In the genomic region with DNA sequence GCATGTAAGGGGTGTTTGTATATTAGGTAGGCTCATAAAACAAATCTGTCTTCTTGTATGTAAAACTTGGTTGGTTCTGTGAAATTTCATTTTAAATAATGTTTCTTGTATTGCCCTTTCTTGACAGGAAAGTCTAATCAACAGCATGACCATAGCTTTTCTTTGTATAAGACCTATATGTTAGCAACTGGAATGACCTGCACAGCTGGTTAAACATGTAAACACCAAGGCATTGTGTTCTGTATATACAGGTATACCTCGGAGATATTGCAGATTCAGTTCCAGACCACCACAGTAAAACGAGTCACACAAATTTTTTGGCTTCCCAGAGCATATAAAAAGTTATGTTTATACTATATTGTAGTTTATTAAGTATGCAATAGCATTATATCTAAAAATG, we compare ENCODE assay signal across 17 cellular contexts.
"Had no signal": no experiment of that assay in that cellular context is flagged by ENCODE, and none has a peak within 500 bp of the region (broad histone marks: within the 10 kb centered on the region; RNA-seq: fewer than 3 reads in every experiment).

No MANE protein-coding gene starts in this region.

- DNase-seq: activated CD4-positive, alpha-beta T cell treated with anti-CD3 and anti-CD28 coated beads, Interleukin-2, amount 50 U/mL, for 1 hour; activated CD4-positive, CD25-positive, alpha-beta regulatory T cell; activated effector memory CD4-positive, alpha-beta T cell treated with anti-CD3 and anti-CD28 coated beads, Interleukin-2, amount 50 U/mL, for 16 hours; activated T-cell treated with anti-CD3 and anti-CD28 coated beads, Interleukin-2, amount 50 U/mL, for 1 hour; amniotic stem cell; cerebellar nuclear complex; dermis blood vessel endothelial cell; foreskin keratinocyte; left cardiac atrium; midbrain; naive B cell; stimulated activated CD4-positive, alpha-beta T cell treated with anti-CD3 and anti-CD28 coated beads, Interleukin-4, amount 100 ng/mL, for 4 hours; stimulated activated naive CD8-positive, alpha-beta T cell treated with anti-CD3 and anti-CD28 coated beads, Interleukin-15, amount 100 ng/mL, for 72 hours had no signal

- H3K9me3 ChIP-seq: thoracic aorta had no signal

- H3K9me3 Mint-ChIP-seq: activated naive CD4-positive, alpha-beta T cell treated with anti-CD3 and anti-CD28 coated beads, Interleukin-2, amount 50 U/mL, for 72 hours; naive B cell; stimulated activated naive CD8-positive, alpha-beta T cell treated with anti-CD3 and anti-CD28 coated beads, Interleukin-15, amount 100 ng/mL, for 72 hours had no signal

- H3K27me3 Mint-ChIP-seq: brain; naive B cell; stimulated activated naive CD8-positive, alpha-beta T cell treated with anti-CD3 and anti-CD28 coated beads, Interleukin-15, amount 100 ng/mL, for 72 hours had no signal

- H3K4me3 Mint-ChIP-seq: brain; naive B cell; stimulated activated naive CD8-positive, alpha-beta T cell treated with anti-CD3 and anti-CD28 coated beads, Interleukin-15, amount 100 ng/mL, for 72 hours had no signal

- H3K4me1 Mint-ChIP-seq: stimulated activated naive CD8-positive, alpha-beta T cell treated with anti-CD3 and anti-CD28 coated beads, Interleukin-15, amount 100 ng/mL, for 72 hours had no signal

- FAIRE-seq: endometrium had no signal

- ATAC-seq: activated naive CD4-positive, alpha-beta T cell treated with anti-CD3 and anti-CD28 coated beads, Interleukin-2, amount 50 U/mL, for 72 hours; foreskin keratinocyte; left cardiac atrium; stimulated activated naive CD8-positive, alpha-beta T cell treated with anti-CD3 and anti-CD28 coated beads, Interleukin-15, amount 100 ng/mL, for 72 hours had no signal

- H3K27ac Mint-ChIP-seq: activated naive CD4-positive, alpha-beta T cell treated with anti-CD3 and anti-CD28 coated beads, Interleukin-2, amount 50 U/mL, for 72 hours; stimulated activated naive CD8-positive, alpha-beta T cell treated with anti-CD3 and anti-CD28 coated beads, Interleukin-15, amount 100 ng/mL, for 72 hours had no signal
